In the genomic region with DNA sequence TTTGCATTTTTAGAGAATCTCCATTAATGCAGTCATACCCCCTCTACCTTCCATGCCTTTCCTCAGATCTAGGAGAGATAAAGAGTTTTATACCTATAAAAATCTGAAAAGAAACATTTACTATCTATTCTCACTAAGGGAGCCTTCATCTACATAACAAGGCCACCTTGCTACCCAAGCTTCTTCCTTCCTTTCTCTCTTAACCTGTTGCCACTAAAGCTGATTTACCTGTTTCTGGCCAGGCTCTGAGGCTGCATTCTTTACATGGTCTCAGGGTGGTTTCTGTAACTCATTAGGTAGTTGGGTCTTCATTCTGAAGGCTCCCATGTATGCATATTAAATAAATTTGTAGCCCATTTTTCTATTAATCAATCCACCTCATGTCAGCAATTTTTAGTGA, we compare ENCODE assay signal across 1 cellular context.
TF ChIP-seq lines count a peak whose summit lies in the region.

No MANE protein-coding gene starts in this region.

TF ChIP-seq in GM23338, 12 proteins besides CTCF, POLR2A, EP300 and RAD21 (continued from another document):
- TF ChIP-seq, protein P1, sequence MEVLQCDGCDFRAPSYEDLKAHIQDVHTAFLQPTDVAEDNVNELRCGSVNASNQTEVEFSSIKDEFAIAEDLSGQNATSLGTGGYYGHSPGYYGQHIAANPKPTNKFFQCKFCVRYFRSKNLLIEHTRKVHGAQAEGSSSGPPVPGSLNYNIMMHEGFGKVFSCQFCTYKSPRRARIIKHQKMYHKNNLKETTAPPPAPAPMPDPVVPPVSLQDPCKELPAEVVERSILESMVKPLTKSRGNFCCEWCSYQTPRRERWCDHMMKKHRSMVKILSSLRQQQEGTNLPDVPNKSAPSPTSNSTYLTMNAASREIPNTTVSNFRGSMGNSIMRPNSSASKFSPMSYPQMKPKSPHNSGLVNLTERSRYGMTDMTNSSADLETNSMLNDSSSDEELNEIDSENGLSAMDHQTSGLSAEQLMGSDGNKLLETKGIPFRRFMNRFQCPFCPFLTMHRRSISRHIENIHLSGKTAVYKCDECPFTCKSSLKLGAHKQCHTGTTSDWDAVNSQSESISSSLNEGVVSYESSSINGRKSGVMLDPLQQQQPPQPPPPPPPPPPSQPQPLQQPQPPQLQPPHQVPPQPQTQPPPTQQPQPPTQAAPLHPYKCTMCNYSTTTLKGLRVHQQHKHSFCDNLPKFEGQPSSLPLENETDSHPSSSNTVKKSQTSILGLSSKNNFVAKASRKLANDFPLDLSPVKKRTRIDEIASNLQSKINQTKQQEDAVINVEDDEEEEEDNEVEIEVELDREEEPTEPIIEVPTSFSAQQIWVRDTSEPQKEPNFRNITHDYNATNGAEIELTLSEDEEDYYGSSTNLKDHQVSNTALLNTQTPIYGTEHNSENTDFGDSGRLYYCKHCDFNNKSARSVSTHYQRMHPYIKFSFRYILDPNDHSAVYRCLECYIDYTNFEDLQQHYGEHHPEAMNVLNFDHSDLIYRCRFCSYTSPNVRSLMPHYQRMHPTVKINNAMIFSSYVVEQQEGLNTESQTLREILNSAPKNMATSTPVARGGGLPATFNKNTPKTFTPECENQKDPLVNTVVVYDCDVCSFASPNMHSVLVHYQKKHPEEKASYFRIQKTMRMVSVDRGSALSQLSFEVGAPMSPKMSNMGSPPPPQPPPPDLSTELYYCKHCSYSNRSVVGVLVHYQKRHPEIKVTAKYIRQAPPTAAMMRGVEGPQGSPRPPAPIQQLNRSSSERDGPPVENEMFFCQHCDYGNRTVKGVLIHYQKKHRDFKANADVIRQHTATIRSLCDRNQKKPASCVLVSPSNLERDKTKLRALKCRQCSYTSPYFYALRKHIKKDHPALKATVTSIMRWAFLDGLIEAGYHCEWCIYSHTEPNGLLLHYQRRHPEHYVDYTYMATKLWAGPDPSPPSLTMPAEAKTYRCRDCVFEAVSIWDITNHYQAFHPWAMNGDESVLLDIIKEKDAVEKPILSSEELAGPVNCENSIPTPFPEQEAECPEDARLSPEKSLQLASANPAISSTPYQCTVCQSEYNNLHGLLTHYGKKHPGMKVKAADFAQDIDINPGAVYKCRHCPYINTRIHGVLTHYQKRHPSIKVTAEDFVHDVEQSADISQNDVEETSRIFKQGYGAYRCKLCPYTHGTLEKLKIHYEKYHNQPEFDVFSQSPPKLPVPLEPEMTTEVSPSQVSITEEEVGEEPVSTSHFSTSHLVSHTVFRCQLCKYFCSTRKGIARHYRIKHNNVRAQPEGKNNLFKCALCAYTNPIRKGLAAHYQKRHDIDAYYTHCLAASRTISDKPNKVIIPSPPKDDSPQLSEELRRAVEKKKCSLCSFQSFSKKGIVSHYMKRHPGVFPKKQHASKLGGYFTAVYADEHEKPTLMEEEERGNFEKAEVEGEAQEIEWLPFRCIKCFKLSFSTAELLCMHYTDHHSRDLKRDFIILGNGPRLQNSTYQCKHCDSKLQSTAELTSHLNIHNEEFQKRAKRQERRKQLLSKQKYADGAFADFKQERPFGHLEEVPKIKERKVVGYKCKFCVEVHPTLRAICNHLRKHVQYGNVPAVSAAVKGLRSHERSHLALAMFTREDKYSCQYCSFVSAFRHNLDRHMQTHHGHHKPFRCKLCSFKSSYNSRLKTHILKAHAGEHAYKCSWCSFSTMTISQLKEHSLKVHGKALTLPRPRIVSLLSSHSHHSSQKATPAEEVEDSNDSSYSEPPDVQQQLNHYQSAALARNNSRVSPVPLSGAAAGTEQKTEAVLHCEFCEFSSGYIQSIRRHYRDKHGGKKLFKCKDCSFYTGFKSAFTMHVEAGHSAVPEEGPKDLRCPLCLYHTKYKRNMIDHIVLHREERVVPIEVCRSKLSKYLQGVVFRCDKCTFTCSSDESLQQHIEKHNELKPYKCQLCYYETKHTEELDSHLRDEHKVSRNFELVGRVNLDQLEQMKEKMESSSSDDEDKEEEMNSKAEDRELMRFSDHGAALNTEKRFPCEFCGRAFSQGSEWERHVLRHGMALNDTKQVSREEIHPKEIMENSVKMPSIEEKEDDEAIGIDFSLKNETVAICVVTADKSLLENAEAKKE (CRISPR knock-in tag; IDR thresholded peaks at IDR 0.05), result no peak
- TF ChIP-seq STAT1 (IDR thresholded peaks at IDR 0.05; ENCODE audit: unreplicated experiment) (no peak), EZH2phosphoT487 (IDR thresholded peaks at IDR 0.05; ENCODE audit: unreplicated experiment) (no peak)
- TF ChIP-seq, protein P2, sequence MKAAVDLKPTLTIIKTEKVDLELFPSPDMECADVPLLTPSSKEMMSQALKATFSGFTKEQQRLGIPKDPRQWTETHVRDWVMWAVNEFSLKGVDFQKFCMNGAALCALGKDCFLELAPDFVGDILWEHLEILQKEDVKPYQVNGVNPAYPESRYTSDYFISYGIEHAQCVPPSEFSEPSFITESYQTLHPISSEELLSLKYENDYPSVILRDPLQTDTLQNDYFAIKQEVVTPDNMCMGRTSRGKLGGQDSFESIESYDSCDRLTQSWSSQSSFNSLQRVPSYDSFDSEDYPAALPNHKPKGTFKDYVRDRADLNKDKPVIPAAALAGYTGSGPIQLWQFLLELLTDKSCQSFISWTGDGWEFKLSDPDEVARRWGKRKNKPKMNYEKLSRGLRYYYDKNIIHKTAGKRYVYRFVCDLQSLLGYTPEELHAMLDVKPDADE (IDR thresholded peaks at IDR 0.05), result no peak
